ENCODE assay signal across 11 cellular contexts in the genomic region with DNA sequence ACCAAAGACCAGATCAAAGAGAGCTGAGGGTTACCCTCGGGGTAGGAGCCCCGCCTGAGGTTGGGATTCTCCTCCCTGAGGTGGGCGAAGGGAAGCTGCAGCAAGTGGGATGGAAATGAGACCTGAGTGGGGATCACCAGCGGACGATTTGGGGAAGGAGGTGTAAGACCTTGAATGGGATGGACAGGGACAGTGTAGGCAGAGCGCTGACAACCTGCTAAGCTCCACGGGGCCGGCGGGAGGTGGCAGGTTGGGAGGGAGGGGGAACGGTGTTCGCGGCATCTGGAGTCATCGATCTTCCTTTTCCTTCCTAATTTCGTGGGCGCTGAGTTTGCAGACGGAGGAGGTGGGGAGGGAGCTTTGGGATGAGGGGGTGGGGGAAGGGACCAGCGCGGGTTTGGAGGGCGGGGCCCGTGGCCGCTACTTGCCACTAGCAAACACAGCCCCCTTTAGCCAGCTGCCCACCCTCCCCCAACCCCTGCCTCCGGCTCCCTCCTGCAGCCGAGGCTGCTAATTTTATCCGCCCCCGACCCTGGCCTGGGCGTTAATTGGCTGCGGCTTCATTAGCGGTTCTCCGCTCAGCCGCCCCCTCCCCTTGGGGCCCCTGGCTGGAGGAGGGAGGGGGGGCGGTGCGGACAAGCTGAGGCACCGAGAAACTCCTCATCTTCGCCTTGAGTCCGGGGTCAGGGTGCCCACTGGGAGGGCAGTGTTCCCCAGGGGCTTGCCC. TPM values are rescaled to one million over a fixed set of nuclear protein-coding genes. Genes with fewer than 3 reads are reported as not detected.
DNase-seq lines count a peak whose midpoint lies in the region; ATAC-seq and TF ChIP-seq lines count a peak whose summit lies in the region.
"Had no signal": no experiment of that assay in that cellular context is flagged by ENCODE, and none has a peak within 500 bp of the region (broad histone marks: within the 10 kb centered on the region; RNA-seq: fewer than 3 reads in every experiment).

No MANE protein-coding gene starts in this region.

- WGBS in right cardiac atrium = 13% methylated on average over 35 of the region's 35 CpGs
- no CpG with 5 or more reads among the region's 35 CpGs for WGBS in iPS DF 6.9 (ENCODE audit: insufficient coverage, insufficient read length)

- peaks cover 74% of the 10 kb centered on the region for H3K27me3 Mint-ChIP-seq in WTC11 (ENCODE audit: low read depth)

- H3K27ac Mint-ChIP-seq in WTC11 = peak overlapping the region; percentile 27; the same call in 1 of the 2 replicates

- H3K4me1 Mint-ChIP-seq in WTC11 = peaks cover 62% of the 10 kb centered on the region

- H3K9me3 ChIP-seq in right cardiac atrium (ENCODE audit: control insufficient read depth, low read length) = no peaks in the 10 kb centered on the region
- no peaks in the 10 kb centered on the region for H3K9me3 ChIP-seq in iPS DF 6.9 (ENCODE audit: control insufficient read depth, insufficient read depth, low read length)
- H3K9me3 ChIP-seq: colonic mucosa, psoas muscle had no signal

- H3K27me3 ChIP-seq in right cardiac atrium (ENCODE audit: control insufficient read depth, insufficient read depth) (no peaks in the 10 kb centered on the region), iPS DF 6.9 (ENCODE audit: control insufficient read depth, insufficient read depth, low read length) (peaks cover 48% of the 10 kb centered on the region)

- POLR2A ChIA-PET in WTC11 (lab: Charles Lee) = interaction anchor here (0.6 to 7.6 kb wide), 8 partner anchors 13 to 735 kb away, joined by 3 to 97 read pairs (median 4); a partner anchor contains a TSS

- H3K9me3 Mint-ChIP-seq in WTC11 = no peaks in the 10 kb centered on the region

- H3K4me1 ChIP-seq in right cardiac atrium (ENCODE audit: control insufficient read depth, insufficient read depth, low read length) = no peaks in the 10 kb centered on the region
- peaks cover 9% of the 10 kb centered on the region for H3K4me1 ChIP-seq in iPS DF 6.9 (ENCODE audit: control insufficient read depth, insufficient read depth, low read length)

- H3K36me3 Mint-ChIP-seq in WTC11 = peaks cover 9% of the 10 kb centered on the region

- peak in 2 of 3 donors; percentile 12 to 37 for DNase-seq in right cardiac atrium
- no peak for DNase-seq in Right ventricle myocardium superior
- DNase-seq in WTC11 (ENCODE audit: low spot score) = peak; percentile 79
- DNase-seq in iPS DF 6.9 (ENCODE audit: low read depth, low spot score) = no peak
- DNase-seq in NCI-H2081 (lab: John Stamatoyannopoulos, UW) = no peak
- DNase-seq: colonic mucosa, NCI-H1694 treated with DMSO at 0.1 percent for 48 hours, psoas muscle had no signal

- H3K4me3 Mint-ChIP-seq in WTC11 = peak overlapping the region; percentile 81

- H3K36me3 ChIP-seq in iPS DF 6.9 (ENCODE audit: control insufficient read depth, insufficient read depth, low read length) = peaks cover 9% of the 10 kb centered on the region
- H3K36me3 ChIP-seq: colonic mucosa had no signal

- H3K27ac ChIP-seq in right cardiac atrium (ENCODE audit: low read length) (no peak overlapping the region), iPS DF 6.9 (ENCODE audit: low read length) (no peak overlapping the region)
- H3K27ac ChIP-seq: colonic mucosa, psoas muscle had no signal

- H3K4me3 ChIP-seq in right cardiac atrium (ENCODE audit: low read length) = peak overlapping the region; percentile 13
- H3K4me3 ChIP-seq in iPS DF 6.9 (ENCODE audit: low read length) = peak overlapping the region; percentile 38; the same call in 1 of the 2 replicates
- H3K4me3 ChIP-seq: colonic mucosa, psoas muscle had no signal

- CTCF ChIA-PET in WTC11 (lab: Charles Lee) = interaction anchor here (0.6 to 10.4 kb wide), 15 partner anchors 12 to 530 kb away, joined by 3 to 660 read pairs (median 7); a partner anchor contains a TSS

- intact Hi-C loops in right cardiac atrium (cut with DNase I) = no loop called here
- intact Hi-C loops in Right ventricle myocardium superior (cut with DNase I) = no loop called here

- TF ChIP-seq CTCF in WTC11 (IDR thresholded peaks at IDR 0.05) = no peak

- ATAC-seq in right cardiac atrium = no peak
- ATAC-seq in Right ventricle myocardium superior (ENCODE audit: poor library complexity) = no peak
- peak; percentile 11 for ATAC-seq in WTC11
- no peak for ATAC-seq in HG02885 (IDR thresholded peaks at IDR 0.05; ENCODE audit: poor library complexity, unreplicated experiment)
- ATAC-seq in GM21529 (IDR thresholded peaks at IDR 0.05; ENCODE audit: unreplicated experiment) = no peak
- ATAC-seq in GM21515 (IDR thresholded peaks at IDR 0.05; ENCODE audit: unreplicated experiment) = no peak
- ATAC-seq: psoas muscle had no signal

TF ChIP-seq in WTC11, 78 proteins besides CTCF, POLR2A, EP300 and RAD21 (continues in another document):
- TF ChIP-seq, protein P1, sequence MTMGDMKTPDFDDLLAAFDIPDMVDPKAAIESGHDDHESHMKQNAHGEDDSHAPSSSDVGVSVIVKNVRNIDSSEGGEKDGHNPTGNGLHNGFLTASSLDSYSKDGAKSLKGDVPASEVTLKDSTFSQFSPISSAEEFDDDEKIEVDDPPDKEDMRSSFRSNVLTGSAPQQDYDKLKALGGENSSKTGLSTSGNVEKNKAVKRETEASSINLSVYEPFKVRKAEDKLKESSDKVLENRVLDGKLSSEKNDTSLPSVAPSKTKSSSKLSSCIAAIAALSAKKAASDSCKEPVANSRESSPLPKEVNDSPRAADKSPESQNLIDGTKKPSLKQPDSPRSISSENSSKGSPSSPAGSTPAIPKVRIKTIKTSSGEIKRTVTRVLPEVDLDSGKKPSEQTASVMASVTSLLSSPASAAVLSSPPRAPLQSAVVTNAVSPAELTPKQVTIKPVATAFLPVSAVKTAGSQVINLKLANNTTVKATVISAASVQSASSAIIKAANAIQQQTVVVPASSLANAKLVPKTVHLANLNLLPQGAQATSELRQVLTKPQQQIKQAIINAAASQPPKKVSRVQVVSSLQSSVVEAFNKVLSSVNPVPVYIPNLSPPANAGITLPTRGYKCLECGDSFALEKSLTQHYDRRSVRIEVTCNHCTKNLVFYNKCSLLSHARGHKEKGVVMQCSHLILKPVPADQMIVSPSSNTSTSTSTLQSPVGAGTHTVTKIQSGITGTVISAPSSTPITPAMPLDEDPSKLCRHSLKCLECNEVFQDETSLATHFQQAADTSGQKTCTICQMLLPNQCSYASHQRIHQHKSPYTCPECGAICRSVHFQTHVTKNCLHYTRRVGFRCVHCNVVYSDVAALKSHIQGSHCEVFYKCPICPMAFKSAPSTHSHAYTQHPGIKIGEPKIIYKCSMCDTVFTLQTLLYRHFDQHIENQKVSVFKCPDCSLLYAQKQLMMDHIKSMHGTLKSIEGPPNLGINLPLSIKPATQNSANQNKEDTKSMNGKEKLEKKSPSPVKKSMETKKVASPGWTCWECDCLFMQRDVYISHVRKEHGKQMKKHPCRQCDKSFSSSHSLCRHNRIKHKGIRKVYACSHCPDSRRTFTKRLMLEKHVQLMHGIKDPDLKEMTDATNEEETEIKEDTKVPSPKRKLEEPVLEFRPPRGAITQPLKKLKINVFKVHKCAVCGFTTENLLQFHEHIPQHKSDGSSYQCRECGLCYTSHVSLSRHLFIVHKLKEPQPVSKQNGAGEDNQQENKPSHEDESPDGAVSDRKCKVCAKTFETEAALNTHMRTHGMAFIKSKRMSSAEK (CRISPR knock-in tag; IDR thresholded peaks at IDR 0.05; ENCODE audit: borderline replicate concordance) = no peak
- TF ChIP-seq, protein P2, sequence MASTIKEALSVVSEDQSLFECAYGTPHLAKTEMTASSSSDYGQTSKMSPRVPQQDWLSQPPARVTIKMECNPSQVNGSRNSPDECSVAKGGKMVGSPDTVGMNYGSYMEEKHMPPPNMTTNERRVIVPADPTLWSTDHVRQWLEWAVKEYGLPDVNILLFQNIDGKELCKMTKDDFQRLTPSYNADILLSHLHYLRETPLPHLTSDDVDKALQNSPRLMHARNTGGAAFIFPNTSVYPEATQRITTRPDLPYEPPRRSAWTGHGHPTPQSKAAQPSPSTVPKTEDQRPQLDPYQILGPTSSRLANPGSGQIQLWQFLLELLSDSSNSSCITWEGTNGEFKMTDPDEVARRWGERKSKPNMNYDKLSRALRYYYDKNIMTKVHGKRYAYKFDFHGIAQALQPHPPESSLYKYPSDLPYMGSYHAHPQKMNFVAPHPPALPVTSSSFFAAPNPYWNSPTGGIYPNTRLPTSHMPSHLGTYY (CRISPR knock-in tag; IDR thresholded peaks at IDR 0.05) = no peak
- TF ChIP-seq ESRRA (CRISPR knock-in tag; IDR thresholded peaks at IDR 0.05; ENCODE audit: borderline replicate concordance) (no peak), ELF4 (CRISPR knock-in tag; IDR thresholded peaks at IDR 0.05; ENCODE audit: low read depth) (no peak), GABPB1 (CRISPR knock-in tag; IDR thresholded peaks at IDR 0.05) (no peak), CBFB (CRISPR knock-in tag; IDR thresholded peaks at IDR 0.05; ENCODE audit: low read depth) (no peak), TP53 (CRISPR knock-in tag; IDR thresholded peaks at IDR 0.05) (no peak), ZNF317 (CRISPR knock-in tag; IDR thresholded peaks at IDR 0.05; ENCODE audit: borderline replicate concordance, low read depth) (no peak), ZNF423 (CRISPR knock-in tag; IDR thresholded peaks at IDR 0.05) (no peak), SP1 (CRISPR knock-in tag; conservative IDR thresholded peaks at IDR 0.05) (no peak)
- TF ChIP-seq, protein P3, sequence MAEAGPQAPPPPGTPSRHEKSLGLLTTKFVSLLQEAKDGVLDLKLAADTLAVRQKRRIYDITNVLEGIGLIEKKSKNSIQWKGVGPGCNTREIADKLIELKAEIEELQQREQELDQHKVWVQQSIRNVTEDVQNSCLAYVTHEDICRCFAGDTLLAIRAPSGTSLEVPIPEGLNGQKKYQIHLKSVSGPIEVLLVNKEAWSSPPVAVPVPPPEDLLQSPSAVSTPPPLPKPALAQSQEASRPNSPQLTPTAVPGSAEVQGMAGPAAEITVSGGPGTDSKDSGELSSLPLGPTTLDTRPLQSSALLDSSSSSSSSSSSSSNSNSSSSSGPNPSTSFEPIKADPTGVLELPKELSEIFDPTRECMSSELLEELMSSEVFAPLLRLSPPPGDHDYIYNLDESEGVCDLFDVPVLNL (CRISPR knock-in tag; IDR thresholded peaks at IDR 0.05; ENCODE audit: borderline replicate concordance, low read depth) = no peak

RNA-seq across cellular contexts. Expression of a gene that starts 2.8 kb away (rescaled TPM):
- 10 to 100 TPM; 27.4 to 33.2 (median 29.9) TPM for total RNA-seq in right cardiac atrium
- 17.9 TPM for polyA plus RNA-seq in right cardiac atrium
- total RNA-seq in Right ventricle myocardium superior = 26.8 TPM
- 262 to 297 TPM (median 265 TPM) in 3 replicates for total RNA-seq in WTC11 (2021)

RNA-seq across cellular contexts. Expression of a gene that starts 10.2 kb away (rescaled TPM):
- total RNA-seq in right cardiac atrium (under 1 TPM in 3 of 4 donors, not detected in 1; 0.11 to 0.39 (median 0.29) TPM), Right ventricle myocardium superior (0.70 TPM), WTC11 (2021) (3.7 to 4.9 TPM (median 4.4 TPM) in 3 replicates)
- 1.2 TPM for polyA plus RNA-seq in right cardiac atrium

RNA-seq across cellular contexts. Expression of a gene that starts 24.2 kb away (rescaled TPM):
- total RNA-seq in right cardiac atrium = 1 to 10 TPM in 3 of 4 donors, under 1 TPM in 1; 0.91 to 2.3 (median 1.6) TPM
- 1.2 TPM for polyA plus RNA-seq in right cardiac atrium
- 1.2 TPM for total RNA-seq in Right ventricle myocardium superior
- total RNA-seq in WTC11 (2021) = 3.2 to 3.4 TPM (median 3.3 TPM) in 3 replicates

Comparison
In these comparisons a context has a peak if more than half of its experiments do, and no peak if none do; other contexts are left out.
1. DNase-seq: peak in right cardiac atrium (2 of 3) and WTC11 (single experiment); none in Right ventricle myocardium superior (single experiment), iPS DF 6.9 (single experiment) and NCI-H2081 (0 of 2).